In genomic region chr22:28474248-28474647, GRCh38 we compare ENCODE assay signal across 30 cellular contexts.
"Had no signal": no experiment of that assay in that cellular context is flagged by ENCODE, and none has a peak within 500 bp of the region (broad histone marks: within the 10 kb centered on the region; RNA-seq: fewer than 3 reads in every experiment).

No MANE protein-coding gene starts in this region.

- DNase-seq: activated CD4-positive, alpha-beta memory T cell treated with anti-CD3 and anti-CD28 coated beads, Interleukin-2, amount 10 ng/mL, durations not matched to agents 7 days and 5 days; activated CD4-positive, alpha-beta T cell treated with anti-CD3 and anti-CD28 coated beads for 1 hour; activated CD4-positive, alpha-beta T cell treated with anti-CD3 and anti-CD28 coated beads for 4 hours; activated CD4-positive, alpha-beta T cell treated with anti-CD3 and anti-CD28 coated beads, Interleukin-2, amount 10 ng/mL, durations not matched to agents 7 days and 5 days; activated CD4-positive, alpha-beta T cell treated with anti-CD3 and anti-CD28 coated beads, Interleukin-2, amount 50 U/mL, for 4 hours; activated CD8-positive, alpha-beta memory T cell treated with anti-CD3 and anti-CD28 coated beads, Interleukin-2, amount 50 U/mL, for 48 hours; activated gamma-delta T cell; activated naive CD4-positive, alpha-beta T cell; activated naive CD4-positive, alpha-beta T cell treated with anti-CD3 and anti-CD28 coated beads, Interleukin-2, amount 10 ng/mL, durations not matched to agents 7 days and 5 days; activated naive CD8-positive, alpha-beta T cell treated with anti-CD3 and anti-CD28 coated beads, Interleukin-2, amount 10 ng/mL, durations not matched to agents 7 days and 5 days; activated T-cell treated with anti-CD3 and anti-CD28 coated beads for 4 hours; activated T-cell treated with anti-CD3 and anti-CD28 coated beads, Interleukin-2, amount 50 U/mL, for 24 hours; activated T-cell treated with anti-CD3 and anti-CD28 coated beads, Interleukin-2, amount 50 U/mL, for 72 hours; central memory CD4-positive, alpha-beta T cell; dorsolateral prefrontal cortex; effector memory CD4-positive, alpha-beta T cell; endodermal cell; erythroblast; gastrocnemius medialis; glutamatergic neuron; T-helper 2 cell had no signal

- H3K9me3 ChIP-seq: ascending aorta, breast epithelium, esophagus muscularis mucosa, gastrocnemius medialis had no signal

- ATAC-seq: activated naive CD4-positive, alpha-beta T cell treated with anti-CD3 and anti-CD28 coated beads, Interleukin-2, amount 50 U/mL, for 72 hours; activated T-cell treated with anti-CD3 and anti-CD28 coated beads, Interleukin-2, amount 50 U/mL, for 72 hours; foreskin keratinocyte; gastrocnemius medialis; WTC11 had no signal

- H3K27me3 ChIP-seq: ascending aorta, breast epithelium, cardiac muscle cell, dorsolateral prefrontal cortex, esophagus muscularis mucosa, foreskin keratinocyte, gastrocnemius medialis had no signal

- H3K4me1 ChIP-seq: ascending aorta, breast epithelium, esophagus muscularis mucosa, foreskin keratinocyte, gastrocnemius medialis had no signal

- H3K4me3 ChIP-seq: ascending aorta, breast epithelium, cardiac muscle cell, coronary artery, dorsolateral prefrontal cortex, esophagus muscularis mucosa, gastrocnemius medialis had no signal

- H3K36me3 ChIP-seq: ascending aorta, breast epithelium, cardiac muscle cell, esophagus muscularis mucosa, gastrocnemius medialis had no signal

- H3K27ac ChIP-seq: ascending aorta, breast epithelium, cardiac muscle cell, coronary artery, dorsolateral prefrontal cortex, esophagus muscularis mucosa, foreskin keratinocyte, gastrocnemius medialis, VCaP had no signal
